Comparison of ENCODE assay signal across 1 cellular context in the genomic region with DNA sequence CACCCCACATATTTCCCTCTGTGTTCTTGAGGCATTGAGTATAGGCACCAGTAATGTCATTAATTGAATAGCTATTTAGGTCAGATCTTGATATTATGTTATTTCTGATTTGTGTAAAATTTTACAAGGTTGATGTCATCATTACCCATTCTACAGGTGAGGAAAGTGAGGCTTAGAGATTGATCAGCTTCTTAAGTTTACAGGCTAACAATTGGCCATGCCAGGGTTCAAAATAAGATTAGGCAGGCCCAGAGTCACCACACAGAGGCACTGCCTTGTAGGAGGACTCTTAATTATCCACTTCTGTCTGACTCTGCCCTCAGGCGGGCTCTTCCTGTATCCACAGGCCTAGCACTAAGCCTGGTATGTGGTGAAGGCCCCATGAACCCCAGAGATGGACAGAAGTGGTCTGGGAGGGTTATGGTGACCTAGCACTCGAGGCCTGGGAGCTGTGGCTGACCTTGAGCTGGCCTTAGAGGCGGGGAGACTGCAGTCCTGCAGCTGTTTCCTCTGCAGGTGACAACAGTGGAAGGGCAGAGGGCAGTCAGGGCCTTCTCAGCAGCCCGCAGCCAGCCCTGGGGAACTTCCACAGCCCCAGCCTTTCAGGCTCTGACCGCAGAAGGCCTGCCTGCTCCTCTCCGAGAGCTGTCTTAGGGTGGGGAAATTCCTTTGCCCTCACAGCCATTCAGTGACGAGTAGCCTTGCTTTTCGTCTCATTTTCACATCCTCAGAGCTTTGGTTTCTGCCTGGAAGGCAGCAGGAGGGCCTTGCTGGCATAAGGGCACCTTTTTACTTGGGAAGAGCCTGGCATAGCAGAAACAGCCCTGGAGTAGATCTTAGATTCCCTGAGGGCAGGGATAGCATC.
TF ChIP-seq lines count a peak whose summit lies in the region.

No MANE protein-coding gene starts in this region.

TF ChIP-seq in WTC11, 78 proteins besides CTCF, POLR2A, EP300 and RAD21 (continued from another document):
- TF ChIP-seq IRF2 (CRISPR knock-in tag; IDR thresholded peaks at IDR 0.05; ENCODE audit: borderline replicate concordance, low read depth) (no peak), FOXK1 (CRISPR knock-in tag; IDR thresholded peaks at IDR 0.05) (no peak), NFYB (CRISPR knock-in tag; conservative IDR thresholded peaks at IDR 0.05; ENCODE audit: low read depth) (no peak)
TF ChIP-seq in WTC11: peak in this region for 0.
